In genomic region chr19:8088752-8089663, GRCh38 we compare ENCODE assay signal across 20 cellular contexts. TPM values are rescaled to one million over a fixed set of nuclear protein-coding genes. Genes with fewer than 3 reads are reported as not detected.
"Had no signal": no experiment of that assay in that cellular context is flagged by ENCODE, and none has a peak within 500 bp of the region (broad histone marks: within the 10 kb centered on the region; RNA-seq: fewer than 3 reads in every experiment).

No MANE protein-coding gene starts in this region.

- H3K27ac ChIP-seq: gastroesophageal sphincter, tibial nerve, uterus had no signal

- H3K4me3 ChIP-seq: gastroesophageal sphincter, tibial nerve, uterus had no signal

- H3K4me1 Mint-ChIP-seq: activated naive CD4-positive, alpha-beta T cell treated with anti-CD3 and anti-CD28 coated beads, Interleukin-2, amount 10 ng/mL, durations not matched to agents 7 days and 5 days; memory B cell; stimulated activated naive B cell treated with anti-CD40 and anti-IgM and Interleukin-4, amounts not matched to agents 10 μg/mL and 1 μg/mL and 100 μg/mL, for 72 hours had no signal

- ATAC-seq: activated CD4-positive, CD25-positive, alpha-beta regulatory T cell treated with anti-CD3 and anti-CD28 coated beads, Interleukin-2, amount 50 U/mL, for 24 hours; gastroesophageal sphincter; left ventricle myocardium superior had no signal

- H3K27ac Mint-ChIP-seq: activated naive CD4-positive, alpha-beta T cell treated with anti-CD3 and anti-CD28 coated beads, Interleukin-2, amount 10 ng/mL, durations not matched to agents 7 days and 5 days; activated T-helper 2 cell treated with anti-CD3 and anti-CD28 coated beads, Interferon-gamma antibody, Interleukin-2, Interleukin-4, amounts not matched to agents 10 μg/mL and 5 μg/mL and 100 μg/mL, durations not matched to agents 14 hours and 24 hours and 36 hours; memory B cell; natural killer cell treated with Interleukin-12 subunit alpha and Interleukin-12 subunit beta and Interleukin-15 and Interleukin-18, amount 100 ng/mL, for 72 hours; stimulated activated naive B cell treated with anti-CD40 and anti-IgM and Interleukin-4, amounts not matched to agents 10 μg/mL and 1 μg/mL and 100 μg/mL, for 72 hours had no signal

- H3K27me3 ChIP-seq: tibial nerve, uterus had no signal

- H3K4me3 Mint-ChIP-seq: activated naive CD4-positive, alpha-beta T cell treated with anti-CD3 and anti-CD28 coated beads, Interleukin-2, amount 10 ng/mL, durations not matched to agents 7 days and 5 days; memory B cell; natural killer cell treated with Interleukin-12 subunit alpha and Interleukin-12 subunit beta and Interleukin-15 and Interleukin-18, amount 100 ng/mL, for 72 hours; stimulated activated naive B cell treated with anti-CD40 and anti-IgM and Interleukin-4, amounts not matched to agents 10 μg/mL and 1 μg/mL and 100 μg/mL, for 72 hours had no signal

- H3K27me3 Mint-ChIP-seq: activated naive CD4-positive, alpha-beta T cell treated with anti-CD3 and anti-CD28 coated beads, Interleukin-2, amount 10 ng/mL, durations not matched to agents 7 days and 5 days; natural killer cell treated with Interleukin-12 subunit alpha and Interleukin-12 subunit beta and Interleukin-15 and Interleukin-18, amount 100 ng/mL, for 72 hours had no signal

- DNase-seq: activated naive CD4-positive, alpha-beta T cell treated with anti-CD3 and anti-CD28 coated beads, Interleukin-2, amount 10 ng/mL, durations not matched to agents 7 days and 5 days; activated T-cell treated with anti-CD3 and anti-CD28 coated beads for 4 hours; erythroblast; left ventricle myocardium superior; occipital lobe; stimulated activated CD4-positive, alpha-beta T cell treated with anti-CD3 and anti-CD28 coated beads, Interleukin-2, amount 100 ng/mL, for 48 hours; stimulated activated naive B cell treated with anti-CD40 and anti-IgM and Interleukin-4, amounts not matched to agents 10 μg/mL and 1 μg/mL and 100 μg/mL, for 72 hours; T-helper 9 cell; uterus had no signal

- H3K4me1 ChIP-seq: gastroesophageal sphincter, tibial nerve, uterus had no signal

- H3K36me3 ChIP-seq: gastroesophageal sphincter, tibial nerve, uterus had no signal

- H3K9me3 Mint-ChIP-seq: natural killer cell treated with Interleukin-12 subunit alpha and Interleukin-12 subunit beta and Interleukin-15 and Interleukin-18, amount 100 ng/mL, for 72 hours had no signal

- H3K36me3 Mint-ChIP-seq: activated naive CD4-positive, alpha-beta T cell treated with anti-CD3 and anti-CD28 coated beads, Interleukin-2, amount 10 ng/mL, durations not matched to agents 7 days and 5 days; natural killer cell treated with Interleukin-12 subunit alpha and Interleukin-12 subunit beta and Interleukin-15 and Interleukin-18, amount 100 ng/mL, for 72 hours had no signal

RNA-seq across cellular contexts. Expression of gene CCL25, which starts 36.4 kb away (rescaled TPM):
- total RNA-seq: activated CD8-positive, alpha-beta memory T cell treated with anti-CD3 and anti-CD28 coated beads for 36 hours; activated T-helper 2 cell treated with anti-CD3 and anti-CD28 coated beads, Interferon-gamma antibody, Interleukin-2, Interleukin-4, amounts not matched to agents 10 μg/mL and 5 μg/mL and 100 μg/mL, durations not matched to agents 14 hours and 24 hours and 36 hours; cardiac septum; gastroesophageal sphincter; left ventricle myocardium superior; posterior vena cava; skeletal muscle tissue; tibial nerve; uterus had no signal
- polyA plus RNA-seq: keratinocyte had no signal
